In the genomic region with DNA sequence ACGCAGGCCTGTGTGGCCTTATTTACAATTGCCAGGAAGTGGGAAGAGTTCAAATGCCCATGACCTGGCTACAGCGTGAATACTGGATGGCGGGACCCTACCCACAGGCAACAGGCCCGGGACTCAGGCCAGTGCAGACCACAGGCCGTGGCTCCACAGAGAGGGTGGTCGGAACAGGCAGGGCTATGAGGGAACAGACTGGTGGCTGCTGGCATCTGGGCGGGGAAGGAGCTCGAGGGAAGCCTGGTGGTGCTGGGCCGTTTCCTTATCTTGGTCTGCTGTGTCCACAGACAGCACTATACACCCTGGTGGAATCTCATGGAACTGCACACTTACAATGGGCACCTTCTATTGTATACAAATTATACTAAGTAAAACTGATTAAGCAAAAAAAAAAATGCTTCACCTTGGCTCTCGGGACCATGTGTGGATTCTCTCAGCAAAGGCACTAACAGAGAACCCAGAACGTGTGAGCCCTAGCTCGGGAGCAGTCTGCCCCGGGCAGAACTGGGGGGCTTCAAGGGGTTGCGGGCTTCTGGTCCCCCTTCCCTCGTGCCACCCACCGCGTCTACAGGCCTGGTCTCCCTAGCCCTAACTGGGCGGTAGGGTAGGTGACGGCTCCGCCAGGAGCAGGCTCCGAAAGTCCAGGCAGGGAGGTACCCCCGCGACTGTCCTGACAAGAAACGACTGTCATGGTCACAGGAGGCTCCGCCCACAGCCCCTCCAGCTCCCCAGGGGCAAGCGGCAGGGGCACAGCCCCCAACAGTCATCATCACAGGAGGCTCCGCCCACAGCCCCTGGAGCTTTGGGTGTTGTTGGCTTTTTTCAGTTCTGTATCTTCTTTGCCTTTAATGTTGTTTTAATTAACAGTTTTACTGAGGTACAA, we compare ENCODE assay signal across 1 cellular context.
TF ChIP-seq lines count a peak whose summit lies in the region.

No MANE protein-coding gene starts in this region.

TF ChIP-seq in HepG2, 621 proteins besides CTCF, POLR2A, EP300 and RAD21 (continues in another document):
- no peak for TF ChIP-seq ZBTB1 (CRISPR knock-in tag; IDR thresholded peaks at IDR 0.05; ENCODE audit: borderline replicate concordance)
- TF ChIP-seq, protein P1, sequence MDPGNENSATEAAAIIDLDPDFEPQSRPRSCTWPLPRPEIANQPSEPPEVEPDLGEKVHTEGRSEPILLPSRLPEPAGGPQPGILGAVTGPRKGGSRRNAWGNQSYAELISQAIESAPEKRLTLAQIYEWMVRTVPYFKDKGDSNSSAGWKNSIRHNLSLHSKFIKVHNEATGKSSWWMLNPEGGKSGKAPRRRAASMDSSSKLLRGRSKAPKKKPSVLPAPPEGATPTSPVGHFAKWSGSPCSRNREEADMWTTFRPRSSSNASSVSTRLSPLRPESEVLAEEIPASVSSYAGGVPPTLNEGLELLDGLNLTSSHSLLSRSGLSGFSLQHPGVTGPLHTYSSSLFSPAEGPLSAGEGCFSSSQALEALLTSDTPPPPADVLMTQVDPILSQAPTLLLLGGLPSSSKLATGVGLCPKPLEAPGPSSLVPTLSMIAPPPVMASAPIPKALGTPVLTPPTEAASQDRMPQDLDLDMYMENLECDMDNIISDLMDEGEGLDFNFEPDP (CRISPR knock-in tag; conservative IDR thresholded peaks at IDR 0.05) = no peak
- TF ChIP-seq ZNF143 (CRISPR knock-in tag; IDR thresholded peaks at IDR 0.05) = no peak
- TF ChIP-seq ZNF747 (CRISPR knock-in tag; IDR thresholded peaks at IDR 0.05; ENCODE audit: borderline replicate concordance) = no peak
- TF ChIP-seq GATAD2A (CRISPR knock-in tag; IDR thresholded peaks at IDR 0.05) = no peak
- no peak for TF ChIP-seq KMT2A (CRISPR knock-in tag; IDR thresholded peaks at IDR 0.05)
- TF ChIP-seq CBX5 (CRISPR knock-in tag; IDR thresholded peaks at IDR 0.05; ENCODE audit: borderline replicate concordance) = no peak
- TF ChIP-seq, protein P2, sequence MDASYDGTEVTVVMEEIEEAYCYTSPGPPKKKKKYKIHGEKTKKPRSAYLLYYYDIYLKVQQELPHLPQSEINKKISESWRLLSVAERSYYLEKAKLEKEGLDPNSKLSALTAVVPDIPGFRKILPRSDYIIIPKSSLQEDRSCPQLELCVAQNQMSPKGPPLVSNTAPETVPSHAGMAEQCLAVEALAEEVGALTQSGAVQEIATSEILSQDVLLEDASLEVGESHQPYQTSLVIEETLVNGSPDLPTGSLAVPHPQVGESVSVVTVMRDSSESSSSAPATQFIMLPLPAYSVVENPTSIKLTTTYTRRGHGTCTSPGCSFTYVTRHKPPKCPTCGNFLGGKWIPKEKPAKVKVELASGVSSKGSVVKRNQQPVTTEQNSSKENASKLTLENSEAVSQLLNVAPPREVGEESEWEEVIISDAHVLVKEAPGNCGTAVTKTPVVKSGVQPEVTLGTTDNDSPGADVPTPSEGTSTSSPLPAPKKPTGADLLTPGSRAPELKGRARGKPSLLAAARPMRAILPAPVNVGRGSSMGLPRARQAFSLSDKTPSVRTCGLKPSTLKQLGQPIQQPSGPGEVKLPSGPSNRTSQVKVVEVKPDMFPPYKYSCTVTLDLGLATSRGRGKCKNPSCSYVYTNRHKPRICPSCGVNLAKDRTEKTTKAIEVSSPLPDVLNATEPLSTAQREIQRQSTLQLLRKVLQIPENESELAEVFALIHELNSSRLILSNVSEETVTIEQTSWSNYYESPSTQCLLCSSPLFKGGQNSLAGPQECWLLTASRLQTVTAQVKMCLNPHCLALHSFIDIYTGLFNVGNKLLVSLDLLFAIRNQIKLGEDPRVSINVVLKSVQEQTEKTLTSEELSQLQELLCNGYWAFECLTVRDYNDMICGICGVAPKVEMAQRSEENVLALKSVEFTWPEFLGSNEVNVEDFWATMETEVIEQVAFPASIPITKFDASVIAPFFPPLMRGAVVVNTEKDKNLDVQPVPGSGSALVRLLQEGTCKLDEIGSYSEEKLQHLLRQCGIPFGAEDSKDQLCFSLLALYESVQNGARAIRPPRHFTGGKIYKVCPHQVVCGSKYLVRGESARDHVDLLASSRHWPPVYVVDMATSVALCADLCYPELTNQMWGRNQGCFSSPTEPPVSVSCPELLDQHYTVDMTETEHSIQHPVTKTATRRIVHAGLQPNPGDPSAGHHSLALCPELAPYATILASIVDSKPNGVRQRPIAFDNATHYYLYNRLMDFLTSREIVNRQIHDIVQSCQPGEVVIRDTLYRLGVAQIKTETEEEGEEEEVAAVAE (CRISPR knock-in tag; IDR thresholded peaks at IDR 0.05; ENCODE audit: borderline replicate concordance) = no peak
- TF ChIP-seq WIZ (CRISPR knock-in tag; IDR thresholded peaks at IDR 0.05) = no peak
- TF ChIP-seq, protein P3, sequence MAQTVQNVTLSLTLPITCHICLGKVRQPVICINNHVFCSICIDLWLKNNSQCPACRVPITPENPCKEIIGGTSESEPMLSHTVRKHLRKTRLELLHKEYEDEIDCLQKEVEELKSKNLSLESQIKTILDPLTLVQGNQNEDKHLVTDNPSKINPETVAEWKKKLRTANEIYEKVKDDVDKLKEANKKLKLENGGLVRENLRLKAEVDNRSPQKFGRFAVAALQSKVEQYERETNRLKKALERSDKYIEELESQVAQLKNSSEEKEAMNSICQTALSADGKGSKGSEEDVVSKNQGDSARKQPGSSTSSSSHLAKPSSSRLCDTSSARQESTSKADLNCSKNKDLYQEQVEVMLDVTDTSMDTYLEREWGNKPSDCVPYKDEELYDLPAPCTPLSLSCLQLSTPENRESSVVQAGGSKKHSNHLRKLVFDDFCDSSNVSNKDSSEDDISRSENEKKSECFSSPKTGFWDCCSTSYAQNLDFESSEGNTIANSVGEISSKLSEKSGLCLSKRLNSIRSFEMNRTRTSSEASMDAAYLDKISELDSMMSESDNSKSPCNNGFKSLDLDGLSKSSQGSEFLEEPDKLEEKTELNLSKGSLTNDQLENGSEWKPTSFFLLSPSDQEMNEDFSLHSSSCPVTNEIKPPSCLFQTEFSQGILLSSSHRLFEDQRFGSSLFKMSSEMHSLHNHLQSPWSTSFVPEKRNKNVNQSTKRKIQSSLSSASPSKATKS (CRISPR knock-in tag; IDR thresholded peaks at IDR 0.05) = no peak
- TF ChIP-seq, protein P4, sequence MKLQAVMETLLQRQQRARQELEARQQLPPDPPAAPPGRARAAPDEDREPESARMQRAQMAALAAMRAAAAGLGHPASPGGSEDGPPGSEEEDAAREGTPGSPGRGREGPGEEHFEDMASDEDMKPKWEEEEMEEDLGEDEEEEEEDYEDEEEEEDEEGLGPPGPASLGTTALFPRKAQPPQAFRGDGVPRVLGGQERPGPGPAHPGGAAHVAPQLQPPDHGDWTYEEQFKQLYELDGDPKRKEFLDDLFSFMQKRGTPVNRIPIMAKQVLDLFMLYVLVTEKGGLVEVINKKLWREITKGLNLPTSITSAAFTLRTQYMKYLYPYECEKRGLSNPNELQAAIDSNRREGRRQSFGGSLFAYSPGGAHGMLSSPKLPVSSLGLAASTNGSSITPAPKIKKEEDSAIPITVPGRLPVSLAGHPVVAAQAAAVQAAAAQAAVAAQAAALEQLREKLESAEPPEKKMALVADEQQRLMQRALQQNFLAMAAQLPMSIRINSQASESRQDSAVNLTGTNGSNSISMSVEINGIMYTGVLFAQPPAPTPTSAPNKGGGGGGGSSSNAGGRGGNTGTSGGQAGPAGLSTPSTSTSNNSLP (IDR thresholded peaks at IDR 0.05; ENCODE audit: low read depth, low read length) = 0 out of 2 replicates have a peak, but pooled peaks have one; percentile 10
- TF ChIP-seq, protein P5, sequence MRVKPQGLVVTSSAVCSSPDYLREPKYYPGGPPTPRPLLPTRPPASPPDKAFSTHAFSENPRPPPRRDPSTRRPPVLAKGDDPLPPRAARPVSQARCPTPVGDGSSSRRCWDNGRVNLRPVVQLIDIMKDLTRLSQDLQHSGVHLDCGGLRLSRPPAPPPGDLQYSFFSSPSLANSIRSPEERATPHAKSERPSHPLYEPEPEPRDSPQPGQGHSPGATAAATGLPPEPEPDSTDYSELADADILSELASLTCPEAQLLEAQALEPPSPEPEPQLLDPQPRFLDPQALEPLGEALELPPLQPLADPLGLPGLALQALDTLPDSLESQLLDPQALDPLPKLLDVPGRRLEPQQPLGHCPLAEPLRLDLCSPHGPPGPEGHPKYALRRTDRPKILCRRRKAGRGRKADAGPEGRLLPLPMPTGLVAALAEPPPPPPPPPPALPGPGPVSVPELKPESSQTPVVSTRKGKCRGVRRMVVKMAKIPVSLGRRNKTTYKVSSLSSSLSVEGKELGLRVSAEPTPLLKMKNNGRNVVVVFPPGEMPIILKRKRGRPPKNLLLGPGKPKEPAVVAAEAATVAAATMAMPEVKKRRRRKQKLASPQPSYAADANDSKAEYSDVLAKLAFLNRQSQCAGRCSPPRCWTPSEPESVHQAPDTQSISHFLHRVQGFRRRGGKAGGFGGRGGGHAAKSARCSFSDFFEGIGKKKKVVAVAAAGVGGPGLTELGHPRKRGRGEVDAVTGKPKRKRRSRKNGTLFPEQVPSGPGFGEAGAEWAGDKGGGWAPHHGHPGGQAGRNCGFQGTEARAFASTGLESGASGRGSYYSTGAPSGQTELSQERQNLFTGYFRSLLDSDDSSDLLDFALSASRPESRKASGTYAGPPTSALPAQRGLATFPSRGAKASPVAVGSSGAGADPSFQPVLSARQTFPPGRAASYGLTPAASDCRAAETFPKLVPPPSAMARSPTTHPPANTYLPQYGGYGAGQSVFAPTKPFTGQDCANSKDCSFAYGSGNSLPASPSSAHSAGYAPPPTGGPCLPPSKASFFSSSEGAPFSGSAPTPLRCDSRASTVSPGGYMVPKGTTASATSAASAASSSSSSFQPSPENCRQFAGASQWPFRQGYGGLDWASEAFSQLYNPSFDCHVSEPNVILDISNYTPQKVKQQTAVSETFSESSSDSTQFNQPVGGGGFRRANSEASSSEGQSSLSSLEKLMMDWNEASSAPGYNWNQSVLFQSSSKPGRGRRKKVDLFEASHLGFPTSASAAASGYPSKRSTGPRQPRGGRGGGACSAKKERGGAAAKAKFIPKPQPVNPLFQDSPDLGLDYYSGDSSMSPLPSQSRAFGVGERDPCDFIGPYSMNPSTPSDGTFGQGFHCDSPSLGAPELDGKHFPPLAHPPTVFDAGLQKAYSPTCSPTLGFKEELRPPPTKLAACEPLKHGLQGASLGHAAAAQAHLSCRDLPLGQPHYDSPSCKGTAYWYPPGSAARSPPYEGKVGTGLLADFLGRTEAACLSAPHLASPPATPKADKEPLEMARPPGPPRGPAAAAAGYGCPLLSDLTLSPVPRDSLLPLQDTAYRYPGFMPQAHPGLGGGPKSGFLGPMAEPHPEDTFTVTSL (CRISPR knock-in tag; IDR thresholded peaks at IDR 0.05; ENCODE audit: borderline replicate concordance) = no peak
- no peak for TF ChIP-seq CAMTA2 (CRISPR knock-in tag; IDR thresholded peaks at IDR 0.05; ENCODE audit: borderline replicate concordance)
- no peak for TF ChIP-seq FOXA3 (CRISPR knock-in tag; IDR thresholded peaks at IDR 0.05)
- TF ChIP-seq ZFP62 (CRISPR knock-in tag; IDR thresholded peaks at IDR 0.05) = no peak
- TF ChIP-seq RARG (CRISPR knock-in tag; IDR thresholded peaks at IDR 0.05; ENCODE audit: low read depth) = no peak
- TF ChIP-seq ZNF484 (CRISPR knock-in tag; IDR thresholded peaks at IDR 0.05; ENCODE audit: borderline replicate concordance, low read depth) = no peak
- no peak for TF ChIP-seq SALL2 (CRISPR knock-in tag; IDR thresholded peaks at IDR 0.05)
- no peak for TF ChIP-seq ZNF572 (CRISPR knock-in tag; IDR thresholded peaks at IDR 0.05)
- no peak for TF ChIP-seq STAT5B (CRISPR knock-in tag; IDR thresholded peaks at IDR 0.05)
- TF ChIP-seq, protein P6, sequence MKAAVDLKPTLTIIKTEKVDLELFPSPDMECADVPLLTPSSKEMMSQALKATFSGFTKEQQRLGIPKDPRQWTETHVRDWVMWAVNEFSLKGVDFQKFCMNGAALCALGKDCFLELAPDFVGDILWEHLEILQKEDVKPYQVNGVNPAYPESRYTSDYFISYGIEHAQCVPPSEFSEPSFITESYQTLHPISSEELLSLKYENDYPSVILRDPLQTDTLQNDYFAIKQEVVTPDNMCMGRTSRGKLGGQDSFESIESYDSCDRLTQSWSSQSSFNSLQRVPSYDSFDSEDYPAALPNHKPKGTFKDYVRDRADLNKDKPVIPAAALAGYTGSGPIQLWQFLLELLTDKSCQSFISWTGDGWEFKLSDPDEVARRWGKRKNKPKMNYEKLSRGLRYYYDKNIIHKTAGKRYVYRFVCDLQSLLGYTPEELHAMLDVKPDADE (CRISPR knock-in tag; IDR thresholded peaks at IDR 0.05) = no peak
- TF ChIP-seq SALL1 (CRISPR knock-in tag; IDR thresholded peaks at IDR 0.05) = peak; percentile 11; the same call in 1 of the 2 replicates
- TF ChIP-seq ZNF841 (CRISPR knock-in tag; IDR thresholded peaks at IDR 0.05; ENCODE audit: borderline replicate concordance) = no peak
- 0 out of 2 replicates have a peak, but pooled peaks have one; percentile 7 for TF ChIP-seq PCBP1 (IDR thresholded peaks at IDR 0.05; ENCODE audit: borderline replicate concordance, low read depth, low read length)
- TF ChIP-seq, protein P7, sequence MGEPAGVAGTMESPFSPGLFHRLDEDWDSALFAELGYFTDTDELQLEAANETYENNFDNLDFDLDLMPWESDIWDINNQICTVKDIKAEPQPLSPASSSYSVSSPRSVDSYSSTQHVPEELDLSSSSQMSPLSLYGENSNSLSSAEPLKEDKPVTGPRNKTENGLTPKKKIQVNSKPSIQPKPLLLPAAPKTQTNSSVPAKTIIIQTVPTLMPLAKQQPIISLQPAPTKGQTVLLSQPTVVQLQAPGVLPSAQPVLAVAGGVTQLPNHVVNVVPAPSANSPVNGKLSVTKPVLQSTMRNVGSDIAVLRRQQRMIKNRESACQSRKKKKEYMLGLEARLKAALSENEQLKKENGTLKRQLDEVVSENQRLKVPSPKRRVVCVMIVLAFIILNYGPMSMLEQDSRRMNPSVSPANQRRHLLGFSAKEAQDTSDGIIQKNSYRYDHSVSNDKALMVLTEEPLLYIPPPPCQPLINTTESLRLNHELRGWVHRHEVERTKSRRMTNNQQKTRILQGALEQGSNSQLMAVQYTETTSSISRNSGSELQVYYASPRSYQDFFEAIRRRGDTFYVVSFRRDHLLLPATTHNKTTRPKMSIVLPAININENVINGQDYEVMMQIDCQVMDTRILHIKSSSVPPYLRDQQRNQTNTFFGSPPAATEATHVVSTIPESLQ (CRISPR knock-in tag; conservative IDR thresholded peaks at IDR 0.05) = no peak
- TF ChIP-seq, protein P8, sequence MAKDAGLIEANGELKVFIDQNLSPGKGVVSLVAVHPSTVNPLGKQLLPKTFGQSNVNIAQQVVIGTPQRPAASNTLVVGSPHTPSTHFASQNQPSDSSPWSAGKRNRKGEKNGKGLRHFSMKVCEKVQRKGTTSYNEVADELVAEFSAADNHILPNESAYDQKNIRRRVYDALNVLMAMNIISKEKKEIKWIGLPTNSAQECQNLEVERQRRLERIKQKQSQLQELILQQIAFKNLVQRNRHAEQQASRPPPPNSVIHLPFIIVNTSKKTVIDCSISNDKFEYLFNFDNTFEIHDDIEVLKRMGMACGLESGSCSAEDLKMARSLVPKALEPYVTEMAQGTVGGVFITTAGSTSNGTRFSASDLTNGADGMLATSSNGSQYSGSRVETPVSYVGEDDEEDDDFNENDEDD (CRISPR knock-in tag; IDR thresholded peaks at IDR 0.05; ENCODE audit: borderline replicate concordance) = no peak
- no peak for TF ChIP-seq ZNF614 (CRISPR knock-in tag; IDR thresholded peaks at IDR 0.05; ENCODE audit: borderline replicate concordance)
- TF ChIP-seq MTA1 (CRISPR knock-in tag; IDR thresholded peaks at IDR 0.05; ENCODE audit: borderline replicate concordance) = no peak
- no peak for TF ChIP-seq PITX1 (CRISPR knock-in tag; IDR thresholded peaks at IDR 0.05)
- TF ChIP-seq ZNF567 (CRISPR knock-in tag; IDR thresholded peaks at IDR 0.05; ENCODE audit: borderline replicate concordance) = no peak
- no peak for TF ChIP-seq HNRNPL (IDR thresholded peaks at IDR 0.05; ENCODE audit: low read depth, low read length)
